ENCODE assay signal across 8 cellular contexts in genomic region chrX:20362268-20363002, GRCh38.
DNase-seq lines count a peak whose midpoint lies in the region; ATAC-seq, FAIRE-seq and TF ChIP-seq lines count a peak whose summit lies in the region.

No MANE protein-coding gene starts in this region.

- H3K4me3 ChIP-seq in astrocyte of the spinal cord (ENCODE audit: low read depth, low read length) = no peak overlapping the region

- DNase-seq in SIG-M5 treated with dmso at 0.1 percent for 504 hours (lab: John Stamatoyannopoulos, UW; ENCODE audit: unreplicated experiment) = peak; percentile 11
- DNase-seq in SIG-M5 (lab: John Stamatoyannopoulos, UW) = no peak
- peak; percentile 46 for DNase-seq in astrocyte of the spinal cord (ENCODE audit: low read depth, low spot score)
- no peak for DNase-seq in left colon
- DNase-seq in urothelium cell line (ENCODE audit: low spot score) = peak; percentile 6

- ATAC-seq in left colon (peak; percentile 77), HG02623 (IDR thresholded peaks at IDR 0.05; ENCODE audit: unreplicated experiment) (no peak), GM21723 (IDR thresholded peaks at IDR 0.05; ENCODE audit: unreplicated experiment) (no peak), HG03097 (IDR thresholded peaks at IDR 0.05; ENCODE audit: low FRiP score, unreplicated experiment) (no peak)

- FAIRE-seq in urothelium cell line (lab: Jason Lieb, UNC) = no peak

- no peak for TF ChIP-seq CTCF in astrocyte of the spinal cord (IDR thresholded peaks at IDR 0.05; ENCODE audit: low read depth, low read length)

- intact Hi-C loops in left colon (cut with DNase I, micrococcal nuclease) = no loop called here

- in situ Hi-C loops in astrocyte of the spinal cord (cut with HindIII; ENCODE audit: low sequenced_read_pairs) = no loop called here

Comparison
In these comparisons a context has a peak if more than half of its experiments do, and no peak if none do; other contexts are left out.
1. DNase-seq: peak in SIG-M5 treated with dmso at 0.1 percent for 504 hours (single experiment), astrocyte of the spinal cord (single experiment) and urothelium cell line (single experiment); none in SIG-M5 (single experiment) and left colon (0 of 2).